In genomic region chr17:29086628-29087332, GRCh38 we compare ENCODE assay signal across 14 cellular contexts.
"Had no signal": no experiment of that assay in that cellular context is flagged by ENCODE, and none has a peak within 500 bp of the region (broad histone marks: within the 10 kb centered on the region; RNA-seq: fewer than 3 reads in every experiment).

No MANE protein-coding gene starts in this region.

- H3K27ac Mint-ChIP-seq: activated naive CD4-positive, alpha-beta T cell treated with anti-CD3 and anti-CD28 coated beads, Interleukin-2, amount 50 U/mL, for 24 hours; T-helper 17 cell had no signal

- DNase-seq: activated CD4-positive, alpha-beta T cell treated with anti-CD3 and anti-CD28 coated beads, Interleukin-2, amount 50 U/mL, for 4 hours; activated T-cell treated with anti-CD3 and anti-CD28 coated beads, Interleukin-2, amount 50 U/mL, for 1 hour; aorta; effector CD4-positive, alpha-beta T cell; pancreas; stimulated activated CD4-positive, alpha-beta T cell treated with anti-CD3 and anti-CD28 coated beads, Interleukin-4, amount 100 ng/mL, for 1 hour; stimulated activated CD8-positive, alpha-beta memory T cell treated with anti-CD3 and anti-CD28 coated beads, Interleukin-4, amount 100 ng/mL, for 48 hours; stimulated activated naive CD8-positive, alpha-beta T cell treated with anti-CD3 and anti-CD28 coated beads, Interleukin-15, amount 100 ng/mL, for 72 hours; T-helper 17 cell had no signal

- H3K4me1 Mint-ChIP-seq: activated naive CD4-positive, alpha-beta T cell treated with anti-CD3 and anti-CD28 coated beads, Interleukin-2, amount 50 U/mL, for 24 hours; stimulated activated naive CD8-positive, alpha-beta T cell treated with anti-CD3 and anti-CD28 coated beads, Interleukin-15, amount 100 ng/mL, for 72 hours had no signal

- H3K4me3 Mint-ChIP-seq: activated naive CD4-positive, alpha-beta T cell treated with anti-CD3 and anti-CD28 coated beads, Interleukin-2, amount 50 U/mL, for 24 hours; stimulated activated naive CD8-positive, alpha-beta T cell treated with anti-CD3 and anti-CD28 coated beads, Interleukin-15, amount 100 ng/mL, for 72 hours; T-helper 17 cell had no signal

- H3K4me3 ChIP-seq: cardiac muscle cell, coronary artery, heart left ventricle, pancreas, thoracic aorta had no signal

- H3K27me3 Mint-ChIP-seq: activated naive CD4-positive, alpha-beta T cell treated with anti-CD3 and anti-CD28 coated beads, Interleukin-2, amount 50 U/mL, for 24 hours; stimulated activated naive CD8-positive, alpha-beta T cell treated with anti-CD3 and anti-CD28 coated beads, Interleukin-15, amount 100 ng/mL, for 72 hours; T-helper 17 cell had no signal

- H3K4me1 ChIP-seq: pancreas had no signal

- H3K9me3 ChIP-seq: heart left ventricle, pancreas, thoracic aorta had no signal

- H3K27ac ChIP-seq: cardiac muscle cell, coronary artery, heart left ventricle, pancreas, thoracic aorta had no signal

- H3K27me3 ChIP-seq: cardiac muscle cell, heart left ventricle, pancreas had no signal

- ATAC-seq: heart left ventricle; pancreas; stimulated activated naive CD8-positive, alpha-beta T cell treated with anti-CD3 and anti-CD28 coated beads, Interleukin-15, amount 100 ng/mL, for 72 hours; T-helper 17 cell had no signal

- H3K9me3 Mint-ChIP-seq: activated naive CD4-positive, alpha-beta T cell treated with anti-CD3 and anti-CD28 coated beads, Interleukin-2, amount 50 U/mL, for 24 hours; stimulated activated naive CD8-positive, alpha-beta T cell treated with anti-CD3 and anti-CD28 coated beads, Interleukin-15, amount 100 ng/mL, for 72 hours had no signal
